Comparison of ENCODE assay signal across 8 cellular contexts in the genomic region with DNA sequence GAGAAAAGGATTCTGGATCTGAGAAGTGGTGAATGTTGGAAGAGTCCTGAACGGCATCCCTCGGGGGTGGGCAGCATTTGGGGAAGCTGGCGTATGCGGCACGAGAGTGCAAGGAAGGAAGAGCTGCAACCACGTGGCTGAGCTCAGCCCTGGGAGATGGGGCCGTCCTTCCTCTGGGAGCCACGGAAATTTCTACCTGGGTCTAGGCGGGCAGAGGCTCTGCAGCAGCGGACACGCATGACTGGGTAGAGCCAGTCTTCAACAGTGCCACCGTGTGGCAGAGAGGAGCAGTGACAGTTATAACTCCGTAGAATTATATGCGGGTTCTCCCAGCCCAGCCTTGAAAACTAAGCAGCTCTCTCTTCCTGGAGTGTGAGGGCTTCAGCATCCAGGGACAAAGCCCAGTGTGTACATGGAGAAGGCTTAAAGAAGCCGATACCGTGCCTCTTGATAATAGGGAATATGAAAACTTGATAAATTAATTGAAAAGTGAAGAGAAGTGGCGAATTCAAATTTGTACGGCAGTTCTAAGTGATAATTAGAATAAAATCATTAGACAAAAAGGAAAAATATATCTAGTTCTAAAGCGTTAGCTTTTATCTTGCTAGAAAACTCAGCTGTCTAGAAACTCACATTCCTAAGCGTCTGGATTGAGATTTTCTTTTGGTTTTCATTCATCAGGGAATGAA.
DNase-seq lines count a peak whose midpoint lies in the region; ATAC-seq and TF ChIP-seq lines count a peak whose summit lies in the region.

No MANE protein-coding gene starts in this region.

- no peak overlapping the region for H3K4me3 Mint-ChIP-seq in activated naive CD4-positive, alpha-beta T cell treated with anti-CD3 and anti-CD28 coated beads for 36 hours

- H3K27me3 Mint-ChIP-seq in activated naive CD4-positive, alpha-beta T cell treated with anti-CD3 and anti-CD28 coated beads for 36 hours (ENCODE audit: low read depth): peaks cover 28% of the 10 kb centered on the region

- intact Hi-C loops in activated naive CD4-positive, alpha-beta T cell treated with anti-CD3 and anti-CD28 coated beads for 36 hours (cut with micrococcal nuclease): loop anchor here (1.0 to 5.0 kb wide), 4 partner anchors 327 to 651 kb away; no protein-coding TSS in a partner anchor
- intact Hi-C loops in cardiac septum (cut with DNase I): loop anchor here (2.0 to 5.0 kb wide), 3 partner anchors 86 to 396 kb away; no protein-coding TSS in a partner anchor
- intact Hi-C loops in posterior cingulate gyrus (cut with DNase I): loop anchor here (2.0 to 5.0 kb wide), 3 partner anchors 86 to 398 kb away; no protein-coding TSS in a partner anchor

- H3K36me3 Mint-ChIP-seq in activated naive CD4-positive, alpha-beta T cell treated with anti-CD3 and anti-CD28 coated beads for 36 hours (ENCODE audit: low read depth): no peaks in the 10 kb centered on the region

- no peak overlapping the region for H3K4me3 ChIP-seq in LNCaP clone FGC (ENCODE audit: low read depth, low read length)

- ATAC-seq in GM21786 (IDR thresholded peaks at IDR 0.05; ENCODE audit: unreplicated experiment): peak; percentile 93
- ATAC-seq in HG02840 (IDR thresholded peaks at IDR 0.05; ENCODE audit: low FRiP score, unreplicated experiment): no peak

- H3K9me3 Mint-ChIP-seq in activated naive CD4-positive, alpha-beta T cell treated with anti-CD3 and anti-CD28 coated beads for 36 hours: peaks cover 1% of the 10 kb centered on the region

- peak overlapping the region; percentile 48 for H3K27ac Mint-ChIP-seq in activated naive CD4-positive, alpha-beta T cell treated with anti-CD3 and anti-CD28 coated beads for 36 hours

- H3K4me1 Mint-ChIP-seq in activated naive CD4-positive, alpha-beta T cell treated with anti-CD3 and anti-CD28 coated beads for 36 hours (ENCODE audit: low read depth): peaks cover 3% of the 10 kb centered on the region

- TF ChIP-seq CTCF in LNCaP clone FGC (IDR thresholded peaks at IDR 0.05; ENCODE audit: control insufficient read depth, extremely low read depth, insufficient read depth): peak; percentile 88

- CTCF ChIA-PET in activated naive CD4-positive, alpha-beta T cell treated with anti-CD3 and anti-CD28 coated beads for 36 hours (lab: Charles Lee): interaction anchor here (0.6 to 2.9 kb wide), 19 partner anchors 9 to 651 kb away, joined by 3 to 15 read pairs (median 3); no protein-coding TSS in a partner anchor

- peak; percentile 68 for DNase-seq in Daoy (ENCODE audit: low read depth)
- peak; percentile 32 for DNase-seq in LNCaP clone FGC (ENCODE audit: low read depth)
- DNase-seq in SHP77 (lab: John Stamatoyannopoulos, UW): peak; percentile 69 to 80
- DNase-seq in activated naive CD4-positive, alpha-beta T cell treated with anti-CD3 and anti-CD28 coated beads for 36 hours: peak; percentile 60
- DNase-seq in cardiac septum (ENCODE audit: low spot score): peak; percentile 80
- DNase-seq in posterior cingulate gyrus: peak; percentile 31 to 95 (median 68)
